Comparison of ENCODE assay signal across 8 cellular contexts in the genomic region with DNA sequence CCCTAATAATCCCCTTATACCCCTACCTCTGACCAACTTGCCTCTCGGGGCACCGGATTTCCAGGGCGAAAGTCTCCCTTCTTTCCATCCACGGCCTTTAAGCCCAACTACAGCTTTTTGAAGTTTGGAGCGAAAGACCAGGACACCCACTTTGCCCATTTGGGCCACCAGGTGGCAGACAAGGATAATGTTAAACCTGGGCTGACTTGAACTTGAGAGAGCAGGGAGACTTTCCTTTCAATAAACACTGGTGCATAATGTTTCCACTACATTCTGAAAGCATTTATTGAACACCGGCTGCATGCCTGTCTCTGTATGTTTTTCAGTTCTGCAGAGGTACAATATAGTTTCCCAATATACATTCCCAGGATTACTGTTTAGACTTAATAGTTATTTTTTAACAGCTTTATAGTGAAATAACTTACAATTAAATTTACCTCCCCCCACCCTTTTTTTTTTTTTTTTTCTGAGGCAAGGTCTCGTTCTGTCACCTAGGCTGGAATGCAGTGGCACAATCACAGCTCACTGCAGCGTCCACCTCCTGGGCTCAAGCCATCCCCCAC. TPM values are rescaled to one million over a fixed set of nuclear protein-coding genes. Genes with fewer than 3 reads are reported as not detected.
DNase-seq lines count a peak whose midpoint lies in the region; ATAC-seq and TF ChIP-seq lines count a peak whose summit lies in the region.

No MANE protein-coding gene starts in this region.

- ATAC-seq in HG03280 (IDR thresholded peaks at IDR 0.05; ENCODE audit: unreplicated experiment) (peak; percentile 56), HG02981 (IDR thresholded peaks at IDR 0.05; ENCODE audit: unreplicated experiment) (no peak)

- peaks cover 9% of the 10 kb centered on the region for H3K4me1 Mint-ChIP-seq in Calu3 (ENCODE audit: low read depth, unreplicated experiment)
- peaks cover 43% of the 10 kb centered on the region for H3K4me1 Mint-ChIP-seq in activated CD4-positive, alpha-beta memory T cell treated with anti-CD3 and anti-CD28 coated beads, Interleukin-2, amount 10 ng/mL, durations not matched to agents 7 days and 5 days

- CTCF ChIA-PET in Calu3 (lab: Charles Lee): interaction anchor here (0.6 to 1.6 kb wide), 16 partner anchors 10 to 1690 kb away, joined by 3 to 9 read pairs (median 4); a partner anchor contains a TSS
- CTCF ChIA-PET in activated CD4-positive, alpha-beta memory T cell treated with anti-CD3 and anti-CD28 coated beads, Interleukin-2, amount 10 ng/mL, durations not matched to agents 7 days and 5 days (lab: Charles Lee): interaction anchor here (0.7 to 2.6 kb wide), 18 partner anchors 9 to 272 kb away, joined by 3 to 20 read pairs (median 4); a partner anchor contains a TSS

- peak; percentile 88 for DNase-seq in Calu3
- DNase-seq in NCI-H82 (lab: John Stamatoyannopoulos, UW): peak; percentile 86
- DNase-seq in activated CD4-positive, alpha-beta memory T cell treated with anti-CD3 and anti-CD28 coated beads, Interleukin-2, amount 10 ng/mL, durations not matched to agents 7 days and 5 days: peak; percentile 86
- DNase-seq in ecto neural progenitor cell (ENCODE audit: low spot score): peak; percentile 56
- DNase-seq in lung microvascular endothelial cell (ENCODE audit: low read depth in 2 of 2): peak; percentile 73 to 80
- peak; percentile 39 for DNase-seq in stimulated activated CD8-positive, alpha-beta memory T cell treated with anti-CD3 and anti-CD28 coated beads, Interleukin-12 subunit alpha, Interleukin-12 subunit beta, amount 100 ng/mL, for 4 hours (ENCODE audit: low read depth)

- BruUV-seq in Calu3 (replicated peaks; lab: Mats Ljungman, UMichigan): no TSS peak

- peak overlapping the region; percentile 38 for H3K4me3 Mint-ChIP-seq in Calu3 (ENCODE audit: low read depth, unreplicated experiment)
- H3K4me3 Mint-ChIP-seq in activated CD4-positive, alpha-beta memory T cell treated with anti-CD3 and anti-CD28 coated beads, Interleukin-2, amount 10 ng/mL, durations not matched to agents 7 days and 5 days: no peak overlapping the region

- no peaks in the 10 kb centered on the region for H3K9me3 Mint-ChIP-seq in Calu3 (ENCODE audit: low read depth, unreplicated experiment)
- H3K9me3 Mint-ChIP-seq in activated CD4-positive, alpha-beta memory T cell treated with anti-CD3 and anti-CD28 coated beads, Interleukin-2, amount 10 ng/mL, durations not matched to agents 7 days and 5 days: peaks cover 9% of the 10 kb centered on the region

- intact Hi-C loops in Calu3 (cut with micrococcal nuclease; ENCODE audit: unreplicated experiment): loop anchor here (2.0 kb wide), 1 partner anchor 561 kb away; no protein-coding TSS in a partner anchor

- no peaks in the 10 kb centered on the region for H3K36me3 Mint-ChIP-seq in Calu3 (ENCODE audit: insufficient read depth, unreplicated experiment)
- peaks cover 7% of the 10 kb centered on the region for H3K36me3 Mint-ChIP-seq in activated CD4-positive, alpha-beta memory T cell treated with anti-CD3 and anti-CD28 coated beads, Interleukin-2, amount 10 ng/mL, durations not matched to agents 7 days and 5 days (ENCODE audit: low read depth)

- TF ChIP-seq CTCF in Calu3 (IDR thresholded peaks at IDR 0.05; ENCODE audit: unreplicated experiment): peak; percentile 74

- POLR2A ChIA-PET in activated CD4-positive, alpha-beta memory T cell treated with anti-CD3 and anti-CD28 coated beads, Interleukin-2, amount 10 ng/mL, durations not matched to agents 7 days and 5 days (lab: Charles Lee): interaction anchor here (0.6 kb wide), 1 partner anchor 64 kb away, joined by 3 read pairs; no protein-coding TSS in a partner anchor

- peak overlapping the region; percentile 42 for H3K27ac Mint-ChIP-seq in Calu3 (ENCODE audit: unreplicated experiment)
- H3K27ac Mint-ChIP-seq in activated CD4-positive, alpha-beta memory T cell treated with anti-CD3 and anti-CD28 coated beads, Interleukin-2, amount 10 ng/mL, durations not matched to agents 7 days and 5 days: no peak overlapping the region

- H3K27me3 Mint-ChIP-seq in Calu3 (ENCODE audit: unreplicated experiment): peaks cover 27% of the 10 kb centered on the region
- H3K27me3 Mint-ChIP-seq in activated CD4-positive, alpha-beta memory T cell treated with anti-CD3 and anti-CD28 coated beads, Interleukin-2, amount 10 ng/mL, durations not matched to agents 7 days and 5 days: peaks cover 17% of the 10 kb centered on the region

RNA-seq across cellular contexts. Expression of a gene that starts 6.9 kb away (rescaled TPM):
- total RNA-seq in Calu3 (2022) (0.64 and 2.5 TPM in 2 replicates), lung microvascular endothelial cell (under 0.01 TPM in 1 of 2 replicates, not detected in the other)
- 1 to 10 TPM; 6.1 to 6.3 TPM for total RNA-seq in activated CD4-positive, alpha-beta memory T cell treated with anti-CD3 and anti-CD28 coated beads, Interleukin-2, amount 10 ng/mL, durations not matched to agents 7 days and 5 days

RNA-seq across cellular contexts. Expression of a gene that starts 18.9 kb away (rescaled TPM):
- 58.7 and 61.1 TPM in 2 replicates for total RNA-seq in Calu3 (2022)
- 10 to 100 TPM; 32.9 to 33.5 TPM for total RNA-seq in activated CD4-positive, alpha-beta memory T cell treated with anti-CD3 and anti-CD28 coated beads, Interleukin-2, amount 10 ng/mL, durations not matched to agents 7 days and 5 days
- total RNA-seq in lung microvascular endothelial cell: 12.7 and 15.9 TPM in 2 replicates

RNA-seq across cellular contexts. Expression of a gene that starts 20.0 kb away (rescaled TPM):
- 121 and 126 TPM in 2 replicates for total RNA-seq in Calu3 (2022)
- 100 to 1,000 TPM; 116 to 121 TPM for total RNA-seq in activated CD4-positive, alpha-beta memory T cell treated with anti-CD3 and anti-CD28 coated beads, Interleukin-2, amount 10 ng/mL, durations not matched to agents 7 days and 5 days
- 124 and 176 TPM in 2 replicates for total RNA-seq in lung microvascular endothelial cell

RNA-seq across cellular contexts. Expression of a gene that starts 28.8 kb away (rescaled TPM):
- total RNA-seq in Calu3 (2022) (1.3 and 2.2 TPM in 2 replicates), lung microvascular endothelial cell (0.22 and 0.60 TPM in 2 replicates)
- total RNA-seq in activated CD4-positive, alpha-beta memory T cell treated with anti-CD3 and anti-CD28 coated beads, Interleukin-2, amount 10 ng/mL, durations not matched to agents 7 days and 5 days: 1 to 10 TPM; 1.0 to 1.3 TPM

RNA-seq across cellular contexts. Expression of a gene that starts 34.2 kb away (rescaled TPM):
- not detected in 2 replicates for total RNA-seq in Calu3 (2022)
- 10 to 100 TPM; 37.8 to 39.3 TPM for total RNA-seq in activated CD4-positive, alpha-beta memory T cell treated with anti-CD3 and anti-CD28 coated beads, Interleukin-2, amount 10 ng/mL, durations not matched to agents 7 days and 5 days
- total RNA-seq in lung microvascular endothelial cell: 1.1 and 1.2 TPM in 2 replicates
